12 cellular contexts compared by ENCODE assay signal in the genomic region with DNA sequence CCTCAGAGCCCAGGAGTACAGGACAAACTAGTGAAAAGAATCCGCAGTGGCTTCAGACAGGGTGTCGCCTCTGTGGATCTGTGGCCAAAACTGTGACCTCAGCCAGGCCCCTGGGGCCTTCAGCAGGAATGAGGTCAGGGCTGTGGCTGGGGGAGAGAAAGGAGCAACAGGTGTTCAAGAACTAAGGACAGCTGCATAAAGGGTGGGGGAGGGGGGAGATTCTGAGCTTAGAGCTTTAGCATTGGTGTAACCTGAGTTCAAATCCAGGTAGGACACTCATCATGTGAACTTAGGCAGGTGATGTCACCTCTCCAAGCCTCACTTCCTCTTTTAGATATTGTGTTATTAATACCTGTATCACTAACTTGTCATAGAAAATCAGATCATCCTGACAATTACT. TPM values are rescaled to one million over a fixed set of nuclear protein-coding genes. Genes with fewer than 3 reads are reported as not detected.
A peak's percentile ranks its signal among the peaks of the same experiment; 100 is the strongest.
DNase-seq lines count a peak whose midpoint lies in the region; ATAC-seq and TF ChIP-seq lines count a peak whose summit lies in the region.
"Had no signal": no experiment of that assay in that cellular context is flagged by ENCODE, and none has a peak within 500 bp of the region (broad histone marks: within the 10 kb centered on the region; RNA-seq: fewer than 3 reads in every experiment).

No MANE protein-coding gene starts in this region.

- no peaks in the 10 kb centered on the region for H3K9me3 Mint-ChIP-seq in CD8-positive, alpha-beta memory T cell
- H3K9me3 Mint-ChIP-seq: T-cell had no signal

- in situ Hi-C loops in G401 (cut with HindIII; ENCODE audit: low sequenced_read_pairs): no loop called here

- ATAC-seq in Right ventricle myocardium superior (ENCODE audit: poor library complexity) (peak; percentile 8), GM19455 (IDR thresholded peaks at IDR 0.05; ENCODE audit: unreplicated experiment) (no peak)
- ATAC-seq: activated CD8-positive, alpha-beta memory T cell treated with anti-CD3 and anti-CD28 coated beads, Interleukin-2, amount 10 ng/mL, durations not matched to agents 7 days and 5 days; T-cell had no signal

- H3K9me2 ChIP-seq in MM.1S (replicated peaks; ENCODE audit: insufficient read depth, low read length): no peaks in the 10 kb centered on the region

- H3K9ac ChIP-seq in MM.1S (ENCODE audit: low read length): peak overlapping the region; percentile 57

- H3K4me3 ChIP-seq in MM.1S (ENCODE audit: low read length): no peak overlapping the region
- no peak overlapping the region for H3K4me3 ChIP-seq in tibial artery
- no peak overlapping the region for H3K4me3 ChIP-seq in CD8-positive, alpha-beta memory T cell (ENCODE audit: low read length)
- H3K4me3 ChIP-seq: smooth muscle cell had no signal

- H3F3A ChIP-seq in MM.1S (ENCODE audit: insufficient read depth, low read length): peaks cover 34% of the 10 kb centered on the region

- H3K4me3 Mint-ChIP-seq in CD8-positive, alpha-beta memory T cell: no peak overlapping the region
- H3K4me3 Mint-ChIP-seq: activated CD8-positive, alpha-beta memory T cell treated with anti-CD3 and anti-CD28 coated beads, Interleukin-2, amount 10 ng/mL, durations not matched to agents 7 days and 5 days; T-cell had no signal

- POLR2A ChIA-PET in CD8-positive, alpha-beta memory T cell (lab: Charles Lee): no interaction called here

- H3K27ac Mint-ChIP-seq in CD8-positive, alpha-beta memory T cell: no peak overlapping the region
- H3K27ac Mint-ChIP-seq: activated CD8-positive, alpha-beta memory T cell treated with anti-CD3 and anti-CD28 coated beads, Interleukin-2, amount 10 ng/mL, durations not matched to agents 7 days and 5 days; T-cell had no signal

- peak overlapping the region; percentile 30; the same call in 1 of the 2 replicates for H3K4me2 ChIP-seq in MM.1S (ENCODE audit: low read depth, low read length)
- H3K4me2 ChIP-seq: smooth muscle cell had no signal

- no peaks in the 10 kb centered on the region for H3K79me2 ChIP-seq in MM.1S (ENCODE audit: low read length)

- no peaks in the 10 kb centered on the region for H3K36me3 ChIP-seq in MM.1S (replicated peaks; ENCODE audit: insufficient read depth, low read length)
- no peaks in the 10 kb centered on the region for H3K36me3 ChIP-seq in tibial artery
- H3K36me3 ChIP-seq in CD8-positive, alpha-beta memory T cell (ENCODE audit: insufficient read depth, low read length): no peaks in the 10 kb centered on the region

- peaks cover 5 to 12% of the 10 kb centered on the region in 2 donors for H3K27me3 Mint-ChIP-seq in CD8-positive, alpha-beta memory T cell

- H3K4me1 Mint-ChIP-seq in CD8-positive, alpha-beta memory T cell: peaks cover 3 to 8% (median 4%) of the 10 kb centered on the region in 3 donors

- H3K27me3 ChIP-seq in MM.1S (replicated peaks; ENCODE audit: insufficient read depth, low read length) (no peaks in the 10 kb centered on the region), tibial artery (no peaks in the 10 kb centered on the region)
- H3K27me3 ChIP-seq in CD8-positive, alpha-beta memory T cell (ENCODE audit: insufficient read depth, low read length, poor library complexity, severe bottlenecking): no peaks in the 10 kb centered on the region

- H3K36me3 Mint-ChIP-seq in CD8-positive, alpha-beta memory T cell: no peaks in the 10 kb centered on the region
- H3K36me3 Mint-ChIP-seq: activated CD8-positive, alpha-beta memory T cell treated with anti-CD3 and anti-CD28 coated beads, Interleukin-2, amount 10 ng/mL, durations not matched to agents 7 days and 5 days; T-cell had no signal

- intact Hi-C loops in Right ventricle myocardium superior (cut with DNase I): loop anchor here (5.0 kb wide), 1 partner anchor 40 kb away; a partner anchor contains a TSS
- intact Hi-C loops in cardiac septum (cut with DNase I): no loop called here
- intact Hi-C loops in tibial artery (cut with DNase I; ENCODE audit: low total_unique reads): loop anchor here (5.0 kb wide), 1 partner anchor 40 kb away; a partner anchor contains a TSS

- H2AFZ ChIP-seq in MM.1S (ENCODE audit: low read length): no peak overlapping the region

- no peak for TF ChIP-seq CTCF in MM.1S (IDR thresholded peaks at IDR 0.05; ENCODE audit: low read length)
- TF ChIP-seq CTCF in tibial artery (IDR thresholded peaks at IDR 0.05): no peak

- peak; percentile 56 for DNase-seq in Right ventricle myocardium superior
- no peak for DNase-seq in cardiac septum (ENCODE audit: low spot score)
- DNase-seq in MM.1S: peak; percentile 98
- DNase-seq in glomerular visceral epithelial cell (ENCODE audit: extremely low spot score): peak; percentile 21
- no peak for DNase-seq in tibial artery
- DNase-seq in G401 (ENCODE audit: low spot score): no peak
- DNase-seq in CD8-positive, alpha-beta memory T cell: no peak
- DNase-seq: activated CD8-positive, alpha-beta memory T cell treated with anti-CD3 and anti-CD28 coated beads, Interleukin-2, amount 10 ng/mL, durations not matched to agents 7 days and 5 days; NCI-H526 treated with DMSO at 0.1 percent for 48 hours; T-cell had no signal

- H3K9me3 ChIP-seq in MM.1S (replicated peaks; ENCODE audit: insufficient read depth, low read length) (no peaks in the 10 kb centered on the region), tibial artery (no peaks in the 10 kb centered on the region)
- no peaks in the 10 kb centered on the region for H3K9me3 ChIP-seq in CD8-positive, alpha-beta memory T cell (ENCODE audit: low read length)

- peaks cover 39% of the 10 kb centered on the region for H3K4me1 ChIP-seq in MM.1S (ENCODE audit: low read length)
- H3K4me1 ChIP-seq in tibial artery: peaks cover 6 to 64% (median 46%) of the 10 kb centered on the region in 4 donors
- no peaks in the 10 kb centered on the region for H3K4me1 ChIP-seq in CD8-positive, alpha-beta memory T cell (ENCODE audit: insufficient read depth, low read length)

- H3K27ac ChIP-seq in MM.1S (ENCODE audit: low read length): peak overlapping the region; percentile 83
- peak overlapping the region; percentile 22 to 62 for H3K27ac ChIP-seq in tibial artery
- no peak overlapping the region for H3K27ac ChIP-seq in CD8-positive, alpha-beta memory T cell (ENCODE audit: low read depth, low read length)

- CTCF ChIA-PET in CD8-positive, alpha-beta memory T cell (lab: Charles Lee): no interaction called here

- no peaks in the 10 kb centered on the region for H4K20me1 ChIP-seq in MM.1S (ENCODE audit: insufficient read depth, low read length)

RNA-seq across cellular contexts. Expression of a gene that starts 40.9 kb away (rescaled TPM):
- 69.1 TPM for total RNA-seq in Right ventricle myocardium superior
- 74.7 TPM for total RNA-seq in cardiac septum
- total RNA-seq in G401 (2014; rRNA removed; shearing (Covaris generic)): 102 and 177 TPM in 2 replicates
- 10 to 100 TPM; 45.8 to 49.1 TPM for total RNA-seq in CD8-positive, alpha-beta memory T cell
- polyA plus RNA-seq in CD8-positive, alpha-beta memory T cell: 10.5 TPM

Comparison
In these comparisons a context has a peak if more than half of its experiments do, and no peak if none do; other contexts are left out.
1. DNase-seq: peak in Right ventricle myocardium superior (single experiment), MM.1S (single experiment) and glomerular visceral epithelial cell (single experiment); none in cardiac septum (single experiment), tibial artery (0 of 2), G401 (single experiment) and CD8-positive, alpha-beta memory T cell (0 of 5).